ENCODE assay signal across 16 cellular contexts in genomic region chr3:94092080-94092479, GRCh38. TPM values are rescaled to one million over a fixed set of nuclear protein-coding genes. Genes with fewer than 3 reads are reported as not detected.
A peak's percentile ranks its signal among the peaks of the same experiment; 100 is the strongest.
DNase-seq lines count a peak whose midpoint lies in the region; ATAC-seq lines count a peak whose summit lies in the region.
"Had no signal": no experiment of that assay in that cellular context is flagged by ENCODE, and none has a peak within 500 bp of the region (broad histone marks: within the 10 kb centered on the region; RNA-seq: fewer than 3 reads in every experiment).

No MANE protein-coding gene starts in this region.

- no peaks in the 10 kb centered on the region for H3K4me1 Mint-ChIP-seq in activated CD8-positive, alpha-beta memory T cell treated with anti-CD3 and anti-CD28 coated beads, Interleukin-2, amount 10 ng/mL, durations not matched to agents 7 days and 5 days
- no peaks in the 10 kb centered on the region for H3K4me1 Mint-ChIP-seq in activated T-helper 17 cell treated with anti-CD3 and anti-CD28 coated beads, Interleukin-2, amount 50 U/mL, for 72 hours
- H3K4me1 Mint-ChIP-seq: H9 had no signal

- peaks cover 49% of the 10 kb centered on the region for H3K36me3 Mint-ChIP-seq in activated CD8-positive, alpha-beta memory T cell treated with anti-CD3 and anti-CD28 coated beads, Interleukin-2, amount 10 ng/mL, durations not matched to agents 7 days and 5 days
- H3K36me3 Mint-ChIP-seq in activated T-helper 17 cell treated with anti-CD3 and anti-CD28 coated beads, Interleukin-2, amount 50 U/mL, for 72 hours (ENCODE audit: low read depth) = peaks cover 89% of the 10 kb centered on the region

- no peak for ATAC-seq in activated CD8-positive, alpha-beta memory T cell treated with anti-CD3 and anti-CD28 coated beads, Interleukin-2, amount 10 ng/mL, durations not matched to agents 7 days and 5 days
- ATAC-seq in activated T-helper 17 cell treated with anti-CD3 and anti-CD28 coated beads, Interleukin-2, amount 50 U/mL, for 72 hours (replicated peaks) = no peak
- no peak for ATAC-seq in GM19324 (IDR thresholded peaks at IDR 0.05; ENCODE audit: low FRiP score, unreplicated experiment)

- no peaks in the 10 kb centered on the region for H3K27me3 Mint-ChIP-seq in activated CD8-positive, alpha-beta memory T cell treated with anti-CD3 and anti-CD28 coated beads, Interleukin-2, amount 10 ng/mL, durations not matched to agents 7 days and 5 days
- H3K27me3 Mint-ChIP-seq in activated T-helper 17 cell treated with anti-CD3 and anti-CD28 coated beads, Interleukin-2, amount 50 U/mL, for 72 hours = no peaks in the 10 kb centered on the region
- H3K27me3 Mint-ChIP-seq: IgD-negative memory B cell had no signal

- intact Hi-C loops in posterior vena cava (cut with DNase I) = no loop called here

- no peaks in the 10 kb centered on the region for H3K9me3 Mint-ChIP-seq in activated CD8-positive, alpha-beta memory T cell treated with anti-CD3 and anti-CD28 coated beads, Interleukin-2, amount 10 ng/mL, durations not matched to agents 7 days and 5 days (ENCODE audit: low read depth)
- H3K9me3 Mint-ChIP-seq in activated T-helper 17 cell treated with anti-CD3 and anti-CD28 coated beads, Interleukin-2, amount 50 U/mL, for 72 hours = no peaks in the 10 kb centered on the region
- H3K9me3 Mint-ChIP-seq: H9, IgD-negative memory B cell had no signal

- peak overlapping the region; percentile 1 for H3K27ac Mint-ChIP-seq in activated CD8-positive, alpha-beta memory T cell treated with anti-CD3 and anti-CD28 coated beads, Interleukin-2, amount 10 ng/mL, durations not matched to agents 7 days and 5 days
- H3K27ac Mint-ChIP-seq in activated T-helper 17 cell treated with anti-CD3 and anti-CD28 coated beads, Interleukin-2, amount 50 U/mL, for 72 hours = peak overlapping the region; percentile 24
- H3K27ac Mint-ChIP-seq: H9 had no signal

- CTCF ChIA-PET in activated CD8-positive, alpha-beta memory T cell treated with anti-CD3 and anti-CD28 coated beads, Interleukin-2, amount 10 ng/mL, durations not matched to agents 7 days and 5 days (lab: Charles Lee) = no interaction called here

- no peak for DNase-seq in activated CD8-positive, alpha-beta memory T cell treated with anti-CD3 and anti-CD28 coated beads, Interleukin-2, amount 10 ng/mL, durations not matched to agents 7 days and 5 days
- DNase-seq in activated CD8-positive, alpha-beta memory T cell treated with anti-CD3 and anti-CD28 coated beads for 24 hours = no peak
- DNase-seq in MV-4-11 (lab: John Stamatoyannopoulos, UW) (peak; percentile 82), posterior vena cava (ENCODE audit: low spot score) (no peak), HCEC 1CT (no peak)
- no peak for DNase-seq in activated T-cell treated with anti-CD3 and anti-CD28 coated beads, Interleukin-2, amount 50 U/mL, for 1 hour
- DNase-seq: H9, MM.1S, NCI-H1417, NCI-H187, NCI-H2107, NCI-H510A, NCI-H748 treated with DMSO at 0.1 percent for 48 hours had no signal

- no peak overlapping the region for H3K4me3 Mint-ChIP-seq in activated CD8-positive, alpha-beta memory T cell treated with anti-CD3 and anti-CD28 coated beads, Interleukin-2, amount 10 ng/mL, durations not matched to agents 7 days and 5 days
- no peak overlapping the region for H3K4me3 Mint-ChIP-seq in activated T-helper 17 cell treated with anti-CD3 and anti-CD28 coated beads, Interleukin-2, amount 50 U/mL, for 72 hours
- H3K4me3 Mint-ChIP-seq: H9, IgD-negative memory B cell had no signal

RNA-seq across cellular contexts. Expression of gene NSUN3, which starts 29.2 kb away (rescaled TPM):
- 10 to 100 TPM; 15.0 to 15.3 TPM for total RNA-seq in activated CD8-positive, alpha-beta memory T cell treated with anti-CD3 and anti-CD28 coated beads, Interleukin-2, amount 10 ng/mL, durations not matched to agents 7 days and 5 days
- 10 to 100 TPM; 17.8 to 25.8 TPM for total RNA-seq in activated T-helper 17 cell treated with anti-CD3 and anti-CD28 coated beads, Interleukin-2, amount 50 U/mL, for 72 hours
- total RNA-seq in posterior vena cava = 10 to 100 TPM; 11.8 to 12.1 TPM

RNA-seq across cellular contexts. Expression of gene DHFR2, which starts 29.4 kb away (rescaled TPM):
- 10 to 100 TPM in 1 of 2 experiments, 1 to 10 TPM in 1; 7.0 to 11.8 TPM for total RNA-seq in activated CD8-positive, alpha-beta memory T cell treated with anti-CD3 and anti-CD28 coated beads, Interleukin-2, amount 10 ng/mL, durations not matched to agents 7 days and 5 days
- 1 to 10 TPM; 7.9 to 9.4 TPM for total RNA-seq in activated T-helper 17 cell treated with anti-CD3 and anti-CD28 coated beads, Interleukin-2, amount 50 U/mL, for 72 hours
- 1 to 10 TPM; 5.2 to 7.1 TPM for total RNA-seq in posterior vena cava
